In the genomic region with DNA sequence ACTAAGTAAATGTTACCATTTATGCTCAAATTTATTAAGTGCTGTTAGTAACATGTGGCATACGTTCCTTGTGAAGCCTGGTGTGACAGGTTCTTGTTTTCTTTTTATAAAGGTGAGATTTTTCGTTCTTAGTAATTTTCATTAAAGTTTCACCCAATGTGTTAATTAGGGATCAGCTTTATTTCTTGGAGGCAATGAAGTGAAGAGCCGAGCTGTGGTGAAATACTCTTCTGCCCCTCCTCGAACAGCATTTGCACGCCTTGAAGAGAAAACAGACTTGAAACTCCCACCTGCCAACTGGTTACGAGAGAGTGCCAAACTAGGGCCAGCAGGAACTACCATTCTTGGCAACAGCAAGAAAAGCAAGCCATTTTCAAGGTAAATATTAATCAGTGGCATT, we compare ENCODE assay signal across 9 cellular contexts. TPM values are rescaled to one million over a fixed set of nuclear protein-coding genes. Genes with fewer than 3 reads are reported as not detected.
DNase-seq lines count a peak whose midpoint lies in the region; ATAC-seq and TF ChIP-seq lines count a peak whose summit lies in the region.
"Had no signal": no experiment of that assay in that cellular context is flagged by ENCODE, and none has a peak within 500 bp of the region (broad histone marks: within the 10 kb centered on the region; RNA-seq: fewer than 3 reads in every experiment).

No MANE protein-coding gene starts in this region.

- H3K4me3 Mint-ChIP-seq in T-helper 1 cell treated with Interleukin-12 subunit alpha and Interleukin-12 subunit beta and Interleukin-4 antibody, amounts not matched to agents 30 μg/mL and 1 μg/mL, for 36 hours: peak overlapping the region; percentile 60
- H3K4me3 Mint-ChIP-seq in activated B cell treated with CpG ODN at 0.5 μM for 24 hours (peak overlapping the region; percentile 60), osteocyte (ENCODE audit: unreplicated experiment) (peak overlapping the region; percentile 90)

- CTCF ChIA-PET in activated B cell treated with CpG ODN at 0.5 μM for 24 hours (lab: Charles Lee): no interaction called here

- peaks cover 22% of the 10 kb centered on the region for H3K4me1 Mint-ChIP-seq in T-helper 1 cell treated with Interleukin-12 subunit alpha and Interleukin-12 subunit beta and Interleukin-4 antibody, amounts not matched to agents 30 μg/mL and 1 μg/mL, for 36 hours (ENCODE audit: low read depth)
- H3K4me1 Mint-ChIP-seq in activated B cell treated with CpG ODN at 0.5 μM for 24 hours: peaks cover 29% of the 10 kb centered on the region
- H3K4me1 Mint-ChIP-seq in osteocyte (ENCODE audit: unreplicated experiment): peaks cover 12% of the 10 kb centered on the region

- peaks cover 43% of the 10 kb centered on the region for H3K36me3 Mint-ChIP-seq in T-helper 1 cell treated with Interleukin-12 subunit alpha and Interleukin-12 subunit beta and Interleukin-4 antibody, amounts not matched to agents 30 μg/mL and 1 μg/mL, for 36 hours (ENCODE audit: low read depth)
- H3K36me3 Mint-ChIP-seq in activated B cell treated with CpG ODN at 0.5 μM for 24 hours (ENCODE audit: low read depth): peaks cover 47% of the 10 kb centered on the region
- peaks cover 33% of the 10 kb centered on the region for H3K36me3 Mint-ChIP-seq in osteocyte (ENCODE audit: unreplicated experiment)

- H3K27me3 Mint-ChIP-seq in T-helper 1 cell treated with Interleukin-12 subunit alpha and Interleukin-12 subunit beta and Interleukin-4 antibody, amounts not matched to agents 30 μg/mL and 1 μg/mL, for 36 hours (ENCODE audit: low read depth): no peaks in the 10 kb centered on the region
- no peaks in the 10 kb centered on the region for H3K27me3 Mint-ChIP-seq in activated B cell treated with CpG ODN at 0.5 μM for 24 hours
- no peaks in the 10 kb centered on the region for H3K27me3 Mint-ChIP-seq in osteocyte (ENCODE audit: unreplicated experiment)

- intact Hi-C loops in activated B cell treated with CpG ODN at 0.5 μM for 24 hours (cut with micrococcal nuclease): loop anchor here (10.0 kb wide), 1 partner anchor 1256 kb away; a partner anchor contains a TSS

- peak; percentile 46 for ATAC-seq in HG02678 (IDR thresholded peaks at IDR 0.05; ENCODE audit: unreplicated experiment)
- no peak for ATAC-seq in activated B cell treated with CpG ODN at 0.5 μM for 24 hours (ENCODE audit: low read depth)
- ATAC-seq: left lobe of liver had no signal

- TF ChIP-seq CTCF in activated B cell treated with CpG ODN at 0.5 μM for 24 hours (IDR thresholded peaks at IDR 0.05): no peak
- no peak for TF ChIP-seq CTCF in osteocyte (IDR thresholded peaks at IDR 0.05)

- no peak overlapping the region for H3K27ac Mint-ChIP-seq in T-helper 1 cell treated with Interleukin-12 subunit alpha and Interleukin-12 subunit beta and Interleukin-4 antibody, amounts not matched to agents 30 μg/mL and 1 μg/mL, for 36 hours
- no peak overlapping the region for H3K27ac Mint-ChIP-seq in activated B cell treated with CpG ODN at 0.5 μM for 24 hours
- H3K27ac Mint-ChIP-seq in osteocyte (ENCODE audit: unreplicated experiment): no peak overlapping the region

- no peak for DNase-seq in T-helper 1 cell
- no peak for DNase-seq in activated B cell treated with CpG ODN at 0.5 μM for 24 hours
- no peak for DNase-seq in osteocyte (ENCODE audit: extremely low spot score, unreplicated experiment)
- DNase-seq in NOMO-1 (lab: John Stamatoyannopoulos, UW; ENCODE audit: unreplicated experiment in 2 of 2): no peak
- no peak for DNase-seq in DMS53 treated with DMSO at 0.1 percent for 48 hours (lab: John Stamatoyannopoulos, UW; ENCODE audit: unreplicated experiment)
- DNase-seq in NCI-H1436 treated with DMSO at 0.1 percent for 48 hours (lab: John Stamatoyannopoulos, UW): no peak

- H3K9me3 Mint-ChIP-seq in T-helper 1 cell treated with Interleukin-12 subunit alpha and Interleukin-12 subunit beta and Interleukin-4 antibody, amounts not matched to agents 30 μg/mL and 1 μg/mL, for 36 hours: peaks cover 3% of the 10 kb centered on the region
- H3K9me3 Mint-ChIP-seq in activated B cell treated with CpG ODN at 0.5 μM for 24 hours (no peaks in the 10 kb centered on the region), osteocyte (ENCODE audit: unreplicated experiment) (no peaks in the 10 kb centered on the region)

- POLR2A ChIA-PET in activated B cell treated with CpG ODN at 0.5 μM for 24 hours (lab: Charles Lee): no interaction called here

RNA-seq across cellular contexts. Expression of a gene that starts 1.5 kb away (rescaled TPM):
- 41.6 and 52.7 TPM in 2 replicates for total RNA-seq in activated B cell treated with CpG ODN at 0.5 μM for 24 hours
- 21.6 and 23.2 TPM in 2 replicates for total RNA-seq in osteocyte

RNA-seq across cellular contexts. Expression of a gene that starts 38.1 kb away (rescaled TPM):
- total RNA-seq in activated B cell treated with CpG ODN at 0.5 μM for 24 hours (not detected in 2 replicates), osteocyte (not detected in 2 replicates)
- total RNA-seq: left lobe of liver had no signal

RNA-seq across cellular contexts. Expression of a gene that starts 54.6 kb away (rescaled TPM):
- total RNA-seq in activated B cell treated with CpG ODN at 0.5 μM for 24 hours (0.10 and 0.35 TPM in 2 replicates), osteocyte (0.18 TPM in 1 of 2 replicates, not detected in the other)
